In genomic region chr10:32981760-32982159, GRCh38 we compare ENCODE assay signal across 8 cellular contexts. TPM values are rescaled to one million over a fixed set of nuclear protein-coding genes. Genes with fewer than 3 reads are reported as not detected.
DNase-seq lines count a peak whose midpoint lies in the region; ATAC-seq, FAIRE-seq and TF ChIP-seq lines count a peak whose summit lies in the region.

No MANE protein-coding gene starts in this region.

- TF ChIP-seq EP300 in H1 (IDR thresholded peaks at IDR 0.05; ENCODE audit: borderline replicate concordance in 1 of 2, low read depth in 2 of 2, low read length in 2 of 2): no peak

- FAIRE-seq in H1 (lab: Jason Lieb, UNC): no peak

- H3K4me1 ChIP-seq in OCI-LY1 (ENCODE audit: insufficient read depth, low read length, severe bottlenecking): peaks cover 63% of the 10 kb centered on the region
- peaks cover 0 to 9% (median 2%) of the 10 kb centered on the region in 4 experiments; a peak in 4 of 7 replicates for H3K4me1 ChIP-seq in H1 (replicated peaks in 1 of 4; ENCODE audit: control insufficient read depth in 3 of 4, insufficient read depth in 4 of 4, low read length in 3 of 4)
- H3K4me1 ChIP-seq in mucosa of rectum (ENCODE audit: control insufficient read depth in 2 of 2, insufficient read depth in 2 of 2, low read length in 2 of 2): peaks cover 13 to 22% of the 10 kb centered on the region in 2 donors

- no peak for TF ChIP-seq POLR2A in H1 (IDR thresholded peaks at IDR 0.05; ENCODE audit: control extremely low read depth in 1 of 2, low read depth in 2 of 2, low read length in 2 of 2)

- no peak overlapping the region for H2BK5ac ChIP-seq in H1 (ENCODE audit: low read depth, low read length)

- peak overlapping the region; percentile 26; the same call in 1 of the 2 replicates for H3K9ac ChIP-seq in OCI-LY1 (ENCODE audit: low read length)
- H3K9ac ChIP-seq in H1 (replicated peaks in 1 of 4; ENCODE audit: extremely low read depth in 1 of 4, low read depth in 3 of 4, low read length in 3 of 4): no peak overlapping the region
- H3K9ac ChIP-seq in mucosa of rectum (ENCODE audit: low read depth in 1 of 2, low read length in 2 of 2): peak overlapping the region; percentile 81 to 87

- H4K20me1 ChIP-seq in OCI-LY1 (ENCODE audit: insufficient read depth, low read length) (no peaks in the 10 kb centered on the region), H1 (replicated peaks in 1 of 2; ENCODE audit: control insufficient read depth in 1 of 2, insufficient read depth in 2 of 2, low read length in 2 of 2) (no peaks in the 10 kb centered on the region)

- H3K18ac ChIP-seq in H1 (ENCODE audit: extremely low read depth, low read length): no peak overlapping the region

- no peak overlapping the region for H2AK5ac ChIP-seq in H1 (ENCODE audit: low read depth, low read length)

- TF ChIP-seq RAD21 in H1 (IDR thresholded peaks at IDR 0.05 in 1 of 2, conservative IDR thresholded peaks at IDR 0.05 in 1 of 2; ENCODE audit: low read depth in 2 of 2, low read length in 2 of 2): no peak

- H2BK20ac ChIP-seq in H1 (ENCODE audit: low read length): no peak overlapping the region

- WGBS in H1 (ENCODE audit: extremely low coverage in 1 of 2, insufficient coverage in 1 of 2, insufficient read length in 1 of 2, insufficient replicate concordance in 2 of 2, low coverage in 1 of 2, low lambda C conversion rate in 2 of 2, missing lambda C conversion rate in 1 of 2), 2 experiments: 86% methylated on average over 4 of the region's 4 CpGs; no CpG with 5 or more reads in 1 of the 2 experiments

- H3K27me3 ChIP-seq in OCI-LY1 (ENCODE audit: insufficient read depth, low read length) (no peaks in the 10 kb centered on the region), H1 (replicated peaks in 1 of 4; ENCODE audit: control insufficient read depth in 3 of 4, extremely low read depth in 1 of 4, insufficient read depth in 3 of 4, low read length in 3 of 4) (no peaks in the 10 kb centered on the region), mucosa of rectum (ENCODE audit: control insufficient read depth in 2 of 2, insufficient read depth in 2 of 2, low read length in 2 of 2) (no peaks in the 10 kb centered on the region)

- H3K79me1 ChIP-seq in H1 (ENCODE audit: low read depth, low read length): no peaks in the 10 kb centered on the region

- H3K4ac ChIP-seq in H1 (replicated peaks; ENCODE audit: insufficient read length, low read depth, low read length): no peak overlapping the region

- H3K9me3 ChIP-seq in OCI-LY1 (ENCODE audit: low read length) (no peaks in the 10 kb centered on the region), H1 (ENCODE audit: insufficient read depth in 2 of 2, low read depth in 1 of 2, low read length in 1 of 2) (no peaks in the 10 kb centered on the region), mucosa of rectum (ENCODE audit: control insufficient read depth in 2 of 2, low read length in 2 of 2) (no peaks in the 10 kb centered on the region)

- no peak for TF ChIP-seq CTCF in OCI-LY1 (IDR thresholded peaks at IDR 0.05; ENCODE audit: low read length)
- TF ChIP-seq CTCF in H1 (IDR thresholded peaks at IDR 0.05; ENCODE audit: control extremely low read depth in 1 of 3, insufficient read depth in 1 of 3, low read depth in 1 of 3, low read length in 3 of 3): no peak

- H3K4me3 ChIP-seq in OCI-LY1 (ENCODE audit: low read depth, low read length, poor library complexity, severe bottlenecking) (no peak overlapping the region), H1 (ENCODE audit: extremely low read depth in 1 of 4, insufficient read depth in 2 of 4, low read depth in 3 of 4, low read length in 4 of 4) (no peak overlapping the region), mucosa of rectum (ENCODE audit: low read length in 2 of 2) (peak overlapping the region in 1 of 2 donors; percentile 32)

- DNase-seq in ACHN (peak; percentile 50), H1 (ENCODE audit: low read depth in 1 of 2, low spot score in 2 of 2) (no peak), NCI-H1105 (lab: John Stamatoyannopoulos, UW) (no peak), SHP77 (lab: John Stamatoyannopoulos, UW) (no peak)
- no peak for DNase-seq in stimulated activated CD4-positive, alpha-beta T cell treated with anti-CD3 and anti-CD28 coated beads, Interleukin-15, amount 100 ng/mL, for 24 hours

- no peak for ATAC-seq in HG03108 (IDR thresholded peaks at IDR 0.05; ENCODE audit: unreplicated experiment)

- H3K9me2 ChIP-seq in OCI-LY1 (ENCODE audit: low read depth, low read length): no peaks in the 10 kb centered on the region

- no peak overlapping the region for H3K23ac ChIP-seq in H1 (ENCODE audit: insufficient read length)

- H3K23me2 ChIP-seq in H1 (ENCODE audit: low read depth, low read length): peaks cover 4% of the 10 kb centered on the region

- no peaks in the 10 kb centered on the region for H3K36me3 ChIP-seq in OCI-LY1 (ENCODE audit: insufficient read depth, low read length)
- no peaks in the 10 kb centered on the region for H3K36me3 ChIP-seq in H1 (ENCODE audit: control insufficient read depth in 2 of 4, insufficient read depth in 4 of 4, low read length in 3 of 4)
- H3K36me3 ChIP-seq in mucosa of rectum (ENCODE audit: control insufficient read depth in 2 of 2, insufficient read depth in 2 of 2, low read length in 2 of 2): no peaks in the 10 kb centered on the region

- no peak overlapping the region for H3K56ac ChIP-seq in H1 (replicated peaks; ENCODE audit: insufficient read length, low read depth, low read length)

- H2AFZ ChIP-seq in OCI-LY1 (ENCODE audit: low read length) (no peak overlapping the region), H1 (ENCODE audit: low read length) (peak overlapping the region; percentile 49; the same call in 1 of the 2 replicates)

- H4K5ac ChIP-seq in H1 (ENCODE audit: insufficient read length, low read depth, low read length): no peak overlapping the region

- CTCF ChIA-PET in H1 (lab: Charles Lee; ENCODE audit: partially characterized antibody): interaction anchor here (2.0 kb wide), 1 partner anchor 28 kb away, joined by 9 read pairs; no protein-coding TSS in a partner anchor

- H2BK12ac ChIP-seq in H1 (ENCODE audit: low read depth, low read length): no peak overlapping the region

- H3K14ac ChIP-seq in H1 (ENCODE audit: insufficient read length): no peak overlapping the region

- H3K27ac ChIP-seq in OCI-LY1 (ENCODE audit: low read depth, low read length, poor library complexity, severe bottlenecking): peak overlapping the region; percentile 81
- no peak overlapping the region for H3K27ac ChIP-seq in H1 (ENCODE audit: low read depth, low read length)
- peak overlapping the region; percentile 90 to 97 for H3K27ac ChIP-seq in mucosa of rectum (ENCODE audit: low read depth in 2 of 2, low read length in 2 of 2)

- H2BK120ac ChIP-seq in H1 (replicated peaks; ENCODE audit: low read depth, low read length): no peak overlapping the region

- in situ Hi-C loops in ACHN (cut with HindIII; ENCODE audit: low pct_ligation_motif_present, low pct_unique_long_range_greater_than_20kb, low sequenced_read_pairs): no loop called here

- H4K91ac ChIP-seq in H1 (replicated peaks; ENCODE audit: insufficient read length, low read length): no peak overlapping the region

- no peak overlapping the region; the same call in 1 of the 2 replicates for H3K4me2 ChIP-seq in OCI-LY1 (ENCODE audit: low read length)
- H3K4me2 ChIP-seq in H1 (ENCODE audit: insufficient read depth in 1 of 2, low read depth in 2 of 2, low read length in 2 of 2): no peak overlapping the region

- H3K79me2 ChIP-seq in OCI-LY1 (ENCODE audit: insufficient read depth, low read length) (no peaks in the 10 kb centered on the region), H1 (ENCODE audit: control insufficient read depth in 1 of 2, insufficient read depth in 2 of 2, low read length in 2 of 2) (no peaks in the 10 kb centered on the region)

- no peak overlapping the region for H2BK15ac ChIP-seq in H1 (ENCODE audit: low read length)

- POLR2A ChIA-PET in H1 (lab: Charles Lee; ENCODE audit: partially characterized antibody): interaction anchor here (0.7 to 3.1 kb wide), 2 partner anchors 24 to 124 kb away, joined by 3 to 26 read pairs; partner anchors contain the start of gene ITGB1

- no peaks in the 10 kb centered on the region for H3F3A ChIP-seq in OCI-LY1 (ENCODE audit: insufficient read depth, low read length)

- H4K8ac ChIP-seq in H1 (ENCODE audit: extremely low read depth, insufficient read depth, low read length): no peak overlapping the region

TF ChIP-seq in H1, 55 proteins besides CTCF, POLR2A, EP300 and RAD21 (continues in another document):
- TF ChIP-seq RBBP5 (IDR thresholded peaks at IDR 0.05; ENCODE audit: borderline replicate concordance, low read depth, low read length) (no peak), CHD1 (IDR thresholded peaks at IDR 0.05; ENCODE audit: low read depth, low read length) (no peak), NRF1 (IDR thresholded peaks at IDR 0.05; ENCODE audit: low read depth, low read length) (no peak), ATF3 (IDR thresholded peaks at IDR 0.05; ENCODE audit: insufficient read depth, low read depth, low read length) (no peak), SIRT6 (IDR thresholded peaks at IDR 0.05; ENCODE audit: low read length) (no peak), POU5F1 (IDR thresholded peaks at IDR 0.05; ENCODE audit: low read depth, low read length) (no peak), E2F6 (IDR thresholded peaks at IDR 0.05) (no peak), ZNF274 (IDR thresholded peaks at IDR 0.05; ENCODE audit: borderline replicate concordance, extremely low read depth, low read length) (no peak)

RNA-seq across cellular contexts. Expression of gene ITGB1, which starts 23.7 kb away (rescaled TPM):
- 282 and 321 TPM in 2 replicates for total RNA-seq in H1 (2021; fragmentation: NEBNext Ultra II Directional; extraction: Animal tissue kit (Norgen Biotek cat#: 25700))
- 57.1 and 82.7 TPM in 2 replicates for polyA plus RNA-seq in H1 (2011; rRNA removed)
- polyA plus RNA-seq in H1 (2011; cell fraction: cytosol; rRNA removed): 151 TPM
- polyA plus RNA-seq in H1 (2011; cell fraction: nucleus; rRNA removed): 32.8 TPM
- 119 to 215 TPM (median 141 TPM) in 4 replicates for polyA plus RNA-seq in H1 (2012, experiment 1 of 2)
- polyA plus RNA-seq in H1 (2012, experiment 2 of 2): 15.1 TPM
- polyA plus RNA-seq in H1 (2013, experiment 1 of 2): 579 TPM
- polyA plus RNA-seq in H1 (2013, experiment 2 of 2): 609 TPM
- 93.1 and 146 TPM in 2 replicates for polyA minus RNA-seq in H1 (2011; rRNA and poly(A)+ RNA removed)
- polyA minus RNA-seq in H1 (2011; cell fraction: cytosol; rRNA and poly(A)+ RNA removed): 99.0 TPM
- polyA minus RNA-seq in H1 (2011; cell fraction: nucleus; rRNA and poly(A)+ RNA removed): 131 TPM

Comparison
In these comparisons a context has a peak if more than half of its experiments do, and no peak if none do; other contexts are left out.
1. H3K9ac ChIP-seq: peak in OCI-LY1 (single experiment) and mucosa of rectum (2 of 2); none in H1 (0 of 4).